In genomic region chr11:129374993-129375721, GRCh38 we compare ENCODE assay signal across 8 cellular contexts. TPM values are rescaled to one million over a fixed set of nuclear protein-coding genes. Genes with fewer than 3 reads are reported as not detected.
DNase-seq lines count a peak whose midpoint lies in the region; ATAC-seq lines count a peak whose summit lies in the region.

No MANE protein-coding gene starts in this region.

- DNase-seq in Right ventricle myocardium superior, result no peak
- DNase-seq in cardiac septum (ENCODE audit: low spot score), result no peak
- DNase-seq in activated T-helper 2 cell treated with anti-CD3 and anti-CD28 coated beads, Interferon-gamma antibody, Interleukin-2, Interleukin-4, amounts not matched to agents 10 μg/mL and 5 μg/mL and 100 μg/mL, durations not matched to agents 14 hours and 24 hours and 36 hours (ENCODE audit: low spot score), result no peak
- peak; percentile 16 for DNase-seq in iris pigment epithelial cell (ENCODE audit: low read depth)
- no peak for DNase-seq in midbrain (lab: John Stamatoyannopoulos, UW)
- no peak for DNase-seq in pons (ENCODE audit: low spot score)

- no peaks in the 10 kb centered on the region for H3K36me3 Mint-ChIP-seq in activated T-helper 2 cell treated with anti-CD3 and anti-CD28 coated beads, Interferon-gamma antibody, Interleukin-2, Interleukin-4, amounts not matched to agents 10 μg/mL and 5 μg/mL and 100 μg/mL, durations not matched to agents 14 hours and 24 hours and 36 hours (ENCODE audit: low read depth)
- no peaks in the 10 kb centered on the region for H3K36me3 Mint-ChIP-seq in stimulated activated memory B cell treated with anti-CD40 and anti-IgM and Interleukin-4, amounts not matched to agents 10 μg/mL and 1 μg/mL and 100 μg/mL, for 72 hours

- no peak overlapping the region for H3K27ac Mint-ChIP-seq in activated T-helper 2 cell treated with anti-CD3 and anti-CD28 coated beads, Interferon-gamma antibody, Interleukin-2, Interleukin-4, amounts not matched to agents 10 μg/mL and 5 μg/mL and 100 μg/mL, durations not matched to agents 14 hours and 24 hours and 36 hours
- no peak overlapping the region for H3K27ac Mint-ChIP-seq in stimulated activated memory B cell treated with anti-CD40 and anti-IgM and Interleukin-4, amounts not matched to agents 10 μg/mL and 1 μg/mL and 100 μg/mL, for 72 hours

- no peaks in the 10 kb centered on the region for H3K9me3 Mint-ChIP-seq in activated T-helper 2 cell treated with anti-CD3 and anti-CD28 coated beads, Interferon-gamma antibody, Interleukin-2, Interleukin-4, amounts not matched to agents 10 μg/mL and 5 μg/mL and 100 μg/mL, durations not matched to agents 14 hours and 24 hours and 36 hours
- H3K9me3 Mint-ChIP-seq in stimulated activated memory B cell treated with anti-CD40 and anti-IgM and Interleukin-4, amounts not matched to agents 10 μg/mL and 1 μg/mL and 100 μg/mL, for 72 hours, result no peaks in the 10 kb centered on the region

- ATAC-seq in Right ventricle myocardium superior (ENCODE audit: poor library complexity) (peak; percentile 51), HG02588 (IDR thresholded peaks at IDR 0.05; ENCODE audit: unreplicated experiment) (no peak)
- ATAC-seq in stimulated activated memory B cell treated with anti-CD40 and anti-IgM and Interleukin-4, amounts not matched to agents 10 μg/mL and 1 μg/mL and 100 μg/mL, for 72 hours, result no peak

- H3K4me3 Mint-ChIP-seq in activated T-helper 2 cell treated with anti-CD3 and anti-CD28 coated beads, Interferon-gamma antibody, Interleukin-2, Interleukin-4, amounts not matched to agents 10 μg/mL and 5 μg/mL and 100 μg/mL, durations not matched to agents 14 hours and 24 hours and 36 hours (ENCODE audit: low read depth), result peak overlapping the region; percentile 75
- peak overlapping the region; percentile 46 for H3K4me3 Mint-ChIP-seq in stimulated activated memory B cell treated with anti-CD40 and anti-IgM and Interleukin-4, amounts not matched to agents 10 μg/mL and 1 μg/mL and 100 μg/mL, for 72 hours

- intact Hi-C loops in Right ventricle myocardium superior (cut with DNase I) (no loop called here), cardiac septum (cut with DNase I) (no loop called here)
- intact Hi-C loops in activated T-helper 2 cell treated with anti-CD3 and anti-CD28 coated beads, Interferon-gamma antibody, Interleukin-2, Interleukin-4, amounts not matched to agents 10 μg/mL and 5 μg/mL and 100 μg/mL, durations not matched to agents 14 hours and 24 hours and 36 hours (cut with micrococcal nuclease), result loop anchor here (1.0 to 5.0 kb wide), 3 partner anchors 73 to 262 kb away; no protein-coding TSS in a partner anchor

- H3K4me1 Mint-ChIP-seq in activated T-helper 2 cell treated with anti-CD3 and anti-CD28 coated beads, Interferon-gamma antibody, Interleukin-2, Interleukin-4, amounts not matched to agents 10 μg/mL and 5 μg/mL and 100 μg/mL, durations not matched to agents 14 hours and 24 hours and 36 hours (ENCODE audit: low read depth), result peaks cover 22% of the 10 kb centered on the region
- peaks cover 23% of the 10 kb centered on the region for H3K4me1 Mint-ChIP-seq in stimulated activated memory B cell treated with anti-CD40 and anti-IgM and Interleukin-4, amounts not matched to agents 10 μg/mL and 1 μg/mL and 100 μg/mL, for 72 hours

- peaks cover 85% of the 10 kb centered on the region for H3K27me3 Mint-ChIP-seq in activated T-helper 2 cell treated with anti-CD3 and anti-CD28 coated beads, Interferon-gamma antibody, Interleukin-2, Interleukin-4, amounts not matched to agents 10 μg/mL and 5 μg/mL and 100 μg/mL, durations not matched to agents 14 hours and 24 hours and 36 hours (ENCODE audit: low read depth)
- H3K27me3 Mint-ChIP-seq in stimulated activated memory B cell treated with anti-CD40 and anti-IgM and Interleukin-4, amounts not matched to agents 10 μg/mL and 1 μg/mL and 100 μg/mL, for 72 hours, result peaks cover 86% of the 10 kb centered on the region

RNA-seq across cellular contexts. Expression of gene BARX2, which starts 0.5 kb away (rescaled TPM):
- total RNA-seq in Right ventricle myocardium superior (not detected), cardiac septum (not detected)
- 4.7 and 4.9 TPM in 2 replicates for total RNA-seq in activated T-helper 2 cell treated with anti-CD3 and anti-CD28 coated beads, Interferon-gamma antibody, Interleukin-2, Interleukin-4, amounts not matched to agents 10 μg/mL and 5 μg/mL and 100 μg/mL, durations not matched to agents 14 hours and 24 hours and 36 hours
